Comparison of ENCODE assay signal across 17 cellular contexts in the genomic region with DNA sequence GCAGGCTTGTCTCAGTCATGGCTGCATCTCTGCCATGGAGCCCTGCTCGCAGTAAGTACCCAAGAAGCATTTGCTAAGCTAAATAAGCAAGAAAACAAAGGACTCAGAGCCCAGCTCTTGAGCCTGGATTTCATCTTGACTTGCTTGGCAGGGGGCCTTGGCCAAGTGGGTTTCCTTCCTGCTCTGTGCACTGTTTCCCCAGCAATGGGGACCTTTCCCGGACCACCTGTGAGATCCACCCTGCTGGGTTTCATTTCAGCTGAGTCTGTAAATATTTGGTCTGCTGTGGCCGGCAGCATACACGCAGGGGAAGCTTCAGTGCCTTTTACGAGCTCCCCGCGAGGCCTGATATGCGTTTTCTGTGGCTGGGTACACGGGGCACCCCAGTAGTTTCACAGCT. TPM values are rescaled to one million over a fixed set of nuclear protein-coding genes. Genes with fewer than 3 reads are reported as not detected.
A peak's percentile ranks its signal among the peaks of the same experiment; 100 is the strongest.
DNase-seq lines count a peak whose midpoint lies in the region; TF ChIP-seq lines count a peak whose summit lies in the region.
"Had no signal": no experiment of that assay in that cellular context is flagged by ENCODE, and none has a peak within 500 bp of the region (broad histone marks: within the 10 kb centered on the region; RNA-seq: fewer than 3 reads in every experiment).

No MANE protein-coding gene starts in this region.

- H3K36me3 Mint-ChIP-seq in neural progenitor cell, result no peaks in the 10 kb centered on the region
- H3K36me3 Mint-ChIP-seq in glutamatergic neuron (ENCODE audit: unreplicated experiment), result no peaks in the 10 kb centered on the region
- H3K36me3 Mint-ChIP-seq: activated naive CD4-positive, alpha-beta T cell treated with anti-CD3 and anti-CD28 coated beads, Interleukin-2, amount 50 U/mL, for 72 hours had no signal

- no peak overlapping the region for H3K4me2 ChIP-seq in neural progenitor cell

- no peak overlapping the region for H3K4me3 Mint-ChIP-seq in neural progenitor cell
- no peak overlapping the region for H3K4me3 Mint-ChIP-seq in glutamatergic neuron (ENCODE audit: unreplicated experiment)

- H3K9me3 ChIP-seq in SJSA1 (replicated peaks) (no peaks in the 10 kb centered on the region), neural progenitor cell (ENCODE audit: low read depth) (no peaks in the 10 kb centered on the region)
- H3K9me3 ChIP-seq: breast epithelium, MG63 had no signal

- H3K27ac Mint-ChIP-seq in neural progenitor cell, result peak overlapping the region; percentile 90
- no peak overlapping the region for H3K27ac Mint-ChIP-seq in glutamatergic neuron (ENCODE audit: unreplicated experiment)
- H3K27ac Mint-ChIP-seq: activated naive CD4-positive, alpha-beta T cell treated with anti-CD3 and anti-CD28 coated beads, Interleukin-2, amount 50 U/mL, for 72 hours had no signal

- no peak overlapping the region for H2AFZ ChIP-seq in neural progenitor cell (replicated peaks)

- H3K36me3 ChIP-seq in SJSA1 (peaks cover 13% of the 10 kb centered on the region; the same call in 1 of the 2 replicates), neural progenitor cell (no peaks in the 10 kb centered on the region)
- H3K36me3 ChIP-seq: breast epithelium, MG63 had no signal

- H3K27me3 ChIP-seq in SJSA1 (replicated peaks) (no peaks in the 10 kb centered on the region), neural progenitor cell (no peaks in the 10 kb centered on the region)
- H3K27me3 ChIP-seq: breast epithelium, dorsolateral prefrontal cortex, heart left ventricle, MG63 had no signal

- H3F3A ChIP-seq in neural progenitor cell (ENCODE audit: low read depth), result peaks cover 2% of the 10 kb centered on the region

- H3K27ac ChIP-seq in SJSA1 (no peak overlapping the region), neural progenitor cell (no peak overlapping the region)
- H3K27ac ChIP-seq: breast epithelium, dorsolateral prefrontal cortex, heart left ventricle had no signal

- H3K4me1 Mint-ChIP-seq in neural progenitor cell (peaks cover 37% of the 10 kb centered on the region), glutamatergic neuron (ENCODE audit: low read depth, unreplicated experiment) (peaks cover 6% of the 10 kb centered on the region)

- no peaks in the 10 kb centered on the region for H3K9me3 Mint-ChIP-seq in neural progenitor cell
- peaks cover 4% of the 10 kb centered on the region for H3K9me3 Mint-ChIP-seq in glutamatergic neuron (ENCODE audit: unreplicated experiment)
- H3K9me3 Mint-ChIP-seq: activated naive CD4-positive, alpha-beta T cell treated with anti-CD3 and anti-CD28 coated beads, Interleukin-2, amount 50 U/mL, for 72 hours had no signal

- H3K27me3 Mint-ChIP-seq in neural progenitor cell (ENCODE audit: insufficient read depth, low read depth) (peaks cover 8% of the 10 kb centered on the region), glutamatergic neuron (ENCODE audit: unreplicated experiment) (peaks cover 3% of the 10 kb centered on the region)

- H3K4me3 ChIP-seq in SJSA1 (no peak overlapping the region), neural progenitor cell (no peak overlapping the region)
- H3K4me3 ChIP-seq: breast epithelium, dorsolateral prefrontal cortex, heart left ventricle, MG63 had no signal

- H3K9ac ChIP-seq in neural progenitor cell, result peak overlapping the region; percentile 58

- peaks cover 33% of the 10 kb centered on the region for H3K4me1 ChIP-seq in SJSA1 (replicated peaks)
- peaks cover 6% of the 10 kb centered on the region for H3K4me1 ChIP-seq in neural progenitor cell
- H3K4me1 ChIP-seq: breast epithelium had no signal

- DNase-seq in DMS79 (lab: John Stamatoyannopoulos, UW) (peak; percentile 92), NCI-H1417 (lab: John Stamatoyannopoulos, UW) (peak; percentile 43 to 96 (median 85)), SJSA1 (ENCODE audit: low read depth in 1 of 2, low spot score in 2 of 2) (peak; percentile 79 to 82), neural progenitor cell (ENCODE audit: low spot score) (no peak), glutamatergic neuron (no peak), GDM1 (lab: John Stamatoyannopoulos, UW) (no peak), NCI-H2171 (lab: John Stamatoyannopoulos, UW) (no peak), GOT3 (lab: John Stamatoyannopoulos, UW) (no peak)
- DNase-seq: activated T-cell treated with anti-CD3 and anti-CD28 coated beads, Interleukin-2, amount 50 U/mL, for 1 hour; dorsolateral prefrontal cortex; HCEC 1CT; MG63; NCI-H226; retina had no signal

- H3K79me2 ChIP-seq in neural progenitor cell (ENCODE audit: low read depth), result no peaks in the 10 kb centered on the region

- no peaks in the 10 kb centered on the region for H4K20me1 ChIP-seq in neural progenitor cell (ENCODE audit: low read depth)

- TF ChIP-seq CTCF in neural progenitor cell (IDR thresholded peaks at IDR 0.05) (no peak), glutamatergic neuron (IDR thresholded peaks at IDR 0.05; ENCODE audit: partially characterized antibody, unreplicated experiment) (no peak)

RNA-seq across cellular contexts. Expression of a gene that starts 12.4 kb away (rescaled TPM):
- total RNA-seq in SJSA1 (2014; rRNA removed; shearing (Covaris generic)), result not detected in 2 replicates
- total RNA-seq in neural progenitor cell (ENCODE audit: low replicate concordance), result 1.8 and 3.5 TPM in 2 replicates
- 1.0 TPM for total RNA-seq in glutamatergic neuron (ENCODE audit: unreplicated experiment)

RNA-seq across cellular contexts. Expression of a gene that starts 42.5 kb away (rescaled TPM):
- 24.1 and 25.8 TPM in 2 replicates for total RNA-seq in SJSA1 (2014; rRNA removed; shearing (Covaris generic))
- total RNA-seq in neural progenitor cell (ENCODE audit: low replicate concordance) (45.2 and 53.3 TPM in 2 replicates), glutamatergic neuron (ENCODE audit: unreplicated experiment) (70.9 TPM)

RNA-seq across cellular contexts. Expression of a gene that starts 42.8 kb away (rescaled TPM):
- 41.0 and 70.9 TPM in 2 replicates for total RNA-seq in SJSA1 (2014; rRNA removed; shearing (Covaris generic))
- 57.9 and 89.2 TPM in 2 replicates for total RNA-seq in neural progenitor cell (ENCODE audit: low replicate concordance)
- total RNA-seq in glutamatergic neuron (ENCODE audit: unreplicated experiment), result 133 TPM

Comparison
In these comparisons a context has a peak if more than half of its experiments do, and no peak if none do; other contexts are left out.
1. DNase-seq: peak in DMS79 (single experiment), NCI-H1417 (3 of 3) and SJSA1 (2 of 2); none in neural progenitor cell (single experiment), glutamatergic neuron (single experiment), GDM1 (single experiment), NCI-H2171 (single experiment) and GOT3 (single experiment).